In the genomic region with DNA sequence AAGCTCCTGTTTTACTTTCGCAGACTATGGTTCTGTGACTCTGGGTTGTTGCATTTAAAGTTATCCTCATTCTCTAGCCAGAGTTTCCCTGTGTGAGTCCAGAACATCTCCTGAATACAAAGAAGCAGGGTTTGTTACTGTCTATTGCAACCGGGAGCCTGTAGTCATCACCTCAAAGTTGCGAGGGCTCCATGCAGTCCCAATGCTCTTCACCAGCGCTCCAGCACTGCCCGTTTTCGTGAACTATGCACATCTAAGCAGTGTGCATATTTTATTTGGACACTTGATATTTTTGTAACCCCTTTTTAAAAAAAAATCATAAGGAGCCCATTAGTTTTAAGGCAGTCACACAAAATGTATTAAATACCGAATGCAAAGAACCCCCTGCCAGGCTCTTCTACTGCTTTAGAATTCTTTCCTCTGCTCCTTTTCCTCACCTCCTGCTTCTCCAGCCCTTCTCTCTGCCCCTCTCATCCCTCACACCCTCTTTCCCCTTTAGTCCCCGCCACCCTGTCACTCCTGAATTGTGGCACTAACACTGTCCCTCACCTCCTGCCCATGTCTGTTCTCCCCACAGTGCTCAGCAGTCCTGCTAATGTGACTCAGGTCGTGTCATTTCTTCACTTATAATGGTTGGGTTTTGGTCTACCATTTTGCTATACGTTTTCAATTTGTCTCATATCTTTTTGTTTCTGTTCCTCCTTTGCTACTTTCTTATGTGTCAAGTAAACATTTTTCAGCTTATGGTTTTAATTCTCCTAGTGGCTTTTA, we compare ENCODE assay signal across 9 cellular contexts. TPM values are rescaled to one million over a fixed set of nuclear protein-coding genes. Genes with fewer than 3 reads are reported as not detected.
DNase-seq lines count a peak whose midpoint lies in the region; ATAC-seq and TF ChIP-seq lines count a peak whose summit lies in the region.
"Had no signal": no experiment of that assay in that cellular context is flagged by ENCODE, and none has a peak within 500 bp of the region (broad histone marks: within the 10 kb centered on the region; RNA-seq: fewer than 3 reads in every experiment).

No MANE protein-coding gene starts in this region.

- H3K4me3 ChIP-seq in iPS-20b (ENCODE audit: low read length): peak overlapping the region; percentile 64

- peaks cover 56% of the 10 kb centered on the region for H3K27me3 ChIP-seq in iPS-20b (ENCODE audit: insufficient read depth, low read length)
- H3K27me3 ChIP-seq: adrenal gland had no signal

- no peak overlapping the region for H3K27ac ChIP-seq in iPS-20b (ENCODE audit: low read length)

- H3K36me3 ChIP-seq in iPS-20b (ENCODE audit: insufficient read depth, low read depth, low read length): no peaks in the 10 kb centered on the region

- no peaks in the 10 kb centered on the region for H3K36me3 Mint-ChIP-seq in HFFc6 (ENCODE audit: low read depth)
- H3K36me3 Mint-ChIP-seq in activated CD8-positive, alpha-beta memory T cell treated with anti-CD3 and anti-CD28 coated beads, Interleukin-2, amount 10 ng/mL, durations not matched to agents 7 days and 5 days: peaks cover 46% of the 10 kb centered on the region

- peaks cover 20% of the 10 kb centered on the region for H3K4me1 Mint-ChIP-seq in HFFc6 (ENCODE audit: low read depth)
- H3K4me1 Mint-ChIP-seq in activated CD8-positive, alpha-beta memory T cell treated with anti-CD3 and anti-CD28 coated beads, Interleukin-2, amount 10 ng/mL, durations not matched to agents 7 days and 5 days: peaks cover 41% of the 10 kb centered on the region

- peaks cover 11% of the 10 kb centered on the region for H3K27me3 Mint-ChIP-seq in HFFc6 (ENCODE audit: insufficient read depth)
- peaks cover 15% of the 10 kb centered on the region for H3K27me3 Mint-ChIP-seq in activated CD8-positive, alpha-beta memory T cell treated with anti-CD3 and anti-CD28 coated beads, Interleukin-2, amount 10 ng/mL, durations not matched to agents 7 days and 5 days

- DNase-seq in HFFc6: no peak
- DNase-seq in activated CD8-positive, alpha-beta memory T cell treated with anti-CD3 and anti-CD28 coated beads, Interleukin-2, amount 10 ng/mL, durations not matched to agents 7 days and 5 days: peak; percentile 53
- DNase-seq in stimulated activated naive CD8-positive, alpha-beta T cell treated with anti-CD3 and anti-CD28 coated beads, Interleukin-15, Interleukin-2, amounts not matched to agents 100 U/mL and 50 U/mL, for 24 hours: peak; percentile 49
- no peak for DNase-seq in SIG-M5 (lab: John Stamatoyannopoulos, UW)
- DNase-seq in COLO668 (lab: John Stamatoyannopoulos, UW; ENCODE audit: unreplicated experiment): no peak
- no peak for DNase-seq in NCI-H128 (lab: John Stamatoyannopoulos, UW; ENCODE audit: unreplicated experiment)
- DNase-seq in SHP77 (lab: John Stamatoyannopoulos, UW): no peak

- H3K9me3 ChIP-seq in iPS-20b (ENCODE audit: insufficient read depth, low read depth, low read length): no peaks in the 10 kb centered on the region
- H3K9me3 ChIP-seq: adrenal gland had no signal

- no peak for ATAC-seq in activated CD8-positive, alpha-beta memory T cell treated with anti-CD3 and anti-CD28 coated beads, Interleukin-2, amount 10 ng/mL, durations not matched to agents 7 days and 5 days
- ATAC-seq in stimulated activated naive CD8-positive, alpha-beta T cell treated with anti-CD3 and anti-CD28 coated beads, Interleukin-15, Interleukin-2, amounts not matched to agents 100 U/mL and 50 U/mL, for 24 hours: peak; percentile 25

- no peak overlapping the region; the same call in 1 of the 2 replicates for H3K27ac Mint-ChIP-seq in HFFc6
- H3K27ac Mint-ChIP-seq in activated CD8-positive, alpha-beta memory T cell treated with anti-CD3 and anti-CD28 coated beads, Interleukin-2, amount 10 ng/mL, durations not matched to agents 7 days and 5 days: peak overlapping the region; percentile 100

- no peak for TF ChIP-seq CTCF in HFFc6 (IDR thresholded peaks at IDR 0.05)

- H3K4me1 ChIP-seq in iPS-20b (ENCODE audit: insufficient read depth, low read length): peaks cover 3% of the 10 kb centered on the region; the same call in 1 of the 2 replicates

- no peak overlapping the region for H3K9ac ChIP-seq in iPS-20b (ENCODE audit: low read depth, low read length)

- H3K9me3 Mint-ChIP-seq in HFFc6: no peaks in the 10 kb centered on the region
- H3K9me3 Mint-ChIP-seq in activated CD8-positive, alpha-beta memory T cell treated with anti-CD3 and anti-CD28 coated beads, Interleukin-2, amount 10 ng/mL, durations not matched to agents 7 days and 5 days (ENCODE audit: low read depth): no peaks in the 10 kb centered on the region

- CTCF ChIA-PET in activated CD8-positive, alpha-beta memory T cell treated with anti-CD3 and anti-CD28 coated beads, Interleukin-2, amount 10 ng/mL, durations not matched to agents 7 days and 5 days (lab: Charles Lee): interaction anchor here (0.6 to 2.1 kb wide), 8 partner anchors 23 to 133 kb away, joined by 3 to 8 read pairs (median 4); a partner anchor contains a TSS

- H3K4me3 Mint-ChIP-seq in HFFc6: peak overlapping the region; percentile 89
- peak overlapping the region; percentile 98 for H3K4me3 Mint-ChIP-seq in activated CD8-positive, alpha-beta memory T cell treated with anti-CD3 and anti-CD28 coated beads, Interleukin-2, amount 10 ng/mL, durations not matched to agents 7 days and 5 days

RNA-seq across cellular contexts. Expression of a gene that starts 1.1 kb away (rescaled TPM):
- total RNA-seq in HFFc6 (2021; fragmentation: NEBNext Ultra II Directional; extraction: Animal tissue kit (Norgen Biotek cat#: 25700)): 100 to 1,000 TPM in 4 of 6 experiments, 10 to 100 TPM in 2; 88.7 to 148 (median 125) TPM
- 1,000 to 10,000 TPM; 1,097 to 1,393 TPM for total RNA-seq in activated CD8-positive, alpha-beta memory T cell treated with anti-CD3 and anti-CD28 coated beads, Interleukin-2, amount 10 ng/mL, durations not matched to agents 7 days and 5 days

Comparison
In these comparisons a context has a peak if more than half of its experiments do, and no peak if none do; other contexts are left out.
1. DNase-seq: peak in activated CD8-positive, alpha-beta memory T cell treated with anti-CD3 and anti-CD28 coated beads, Interleukin-2, amount 10 ng/mL, durations not matched to agents 7 days and 5 days (single experiment) and stimulated activated naive CD8-positive, alpha-beta T cell treated with anti-CD3 and anti-CD28 coated beads, Interleukin-15, Interleukin-2, amounts not matched to agents 100 U/mL and 50 U/mL, for 24 hours (single experiment); none in HFFc6 (single experiment), SIG-M5 (single experiment), COLO668 (single experiment), NCI-H128 (single experiment) and SHP77 (0 of 2).
2. RNA of a gene that starts 1.1 kb away (total RNA-seq): 1,097 to 1,393 TPM in activated CD8-positive, alpha-beta memory T cell treated with anti-CD3 and anti-CD28 coated beads, Interleukin-2, amount 10 ng/mL, durations not matched to agents 7 days and 5 days; 88.7 to 148 TPM in HFFc6; every median in the first group is over 4 times any median in the second.